ENCODE assay signal across 9 cellular contexts in genomic region chr9:37187713-37188439, GRCh38.
DNase-seq lines count a peak whose midpoint lies in the region; ATAC-seq, FAIRE-seq and TF ChIP-seq lines count a peak whose summit lies in the region.
"Had no signal": no experiment of that assay in that cellular context is flagged by ENCODE, and none has a peak within 500 bp of the region (broad histone marks: within the 10 kb centered on the region; RNA-seq: fewer than 3 reads in every experiment).

No MANE protein-coding gene starts in this region.

- FAIRE-seq in RCC 7860 (lab: Jason Lieb, UNC) (peak; percentile 66), H54 (lab: Jason Lieb, UNC) (no peak)

- CTCF ChIA-PET in activated naive CD4-positive, alpha-beta T cell treated with anti-CD3 and anti-CD28 coated beads for 36 hours (lab: Charles Lee): no interaction called here
- CTCF ChIA-PET in Calu3 (lab: Charles Lee): no interaction called here

- no peaks in the 10 kb centered on the region for H3K27me3 Mint-ChIP-seq in activated naive CD4-positive, alpha-beta T cell treated with anti-CD3 and anti-CD28 coated beads for 36 hours (ENCODE audit: low read depth)
- H3K27me3 Mint-ChIP-seq in stimulated activated memory B cell treated with anti-CD40 and anti-IgM and Interleukin-4, amounts not matched to agents 10 μg/mL and 1 μg/mL and 100 μg/mL, for 72 hours: no peaks in the 10 kb centered on the region
- no peaks in the 10 kb centered on the region for H3K27me3 Mint-ChIP-seq in Calu3 (ENCODE audit: unreplicated experiment)

- no TSS peak for BruUV-seq in Calu3 (replicated peaks; lab: Mats Ljungman, UMichigan)

- TF ChIP-seq POLR2A in H54 (IDR thresholded peaks at IDR 0.05; ENCODE audit: low read depth, low read length): no peak

- H3K36me3 Mint-ChIP-seq in activated naive CD4-positive, alpha-beta T cell treated with anti-CD3 and anti-CD28 coated beads for 36 hours (ENCODE audit: low read depth): peaks cover 34% of the 10 kb centered on the region
- H3K36me3 Mint-ChIP-seq in stimulated activated memory B cell treated with anti-CD40 and anti-IgM and Interleukin-4, amounts not matched to agents 10 μg/mL and 1 μg/mL and 100 μg/mL, for 72 hours: peaks cover 50% of the 10 kb centered on the region
- no peaks in the 10 kb centered on the region for H3K36me3 Mint-ChIP-seq in Calu3 (ENCODE audit: insufficient read depth, unreplicated experiment)

- peak; percentile 84 for ATAC-seq in HG02852 (IDR thresholded peaks at IDR 0.05; ENCODE audit: unreplicated experiment)
- ATAC-seq in stimulated activated memory B cell treated with anti-CD40 and anti-IgM and Interleukin-4, amounts not matched to agents 10 μg/mL and 1 μg/mL and 100 μg/mL, for 72 hours: peak; percentile 92

- H3K27ac Mint-ChIP-seq in activated naive CD4-positive, alpha-beta T cell treated with anti-CD3 and anti-CD28 coated beads for 36 hours: peak overlapping the region; percentile 85
- H3K27ac Mint-ChIP-seq in stimulated activated memory B cell treated with anti-CD40 and anti-IgM and Interleukin-4, amounts not matched to agents 10 μg/mL and 1 μg/mL and 100 μg/mL, for 72 hours: peak overlapping the region; percentile 82
- H3K27ac Mint-ChIP-seq in Calu3 (ENCODE audit: unreplicated experiment): no peak overlapping the region

- peak; percentile 18 for DNase-seq in activated naive CD4-positive, alpha-beta T cell treated with anti-CD3 and anti-CD28 coated beads for 36 hours
- DNase-seq in activated naive CD4-positive, alpha-beta T cell treated with Interleukin-2 at 50 U/mL for 16 hours: no peak
- DNase-seq in RCC 7860 (ENCODE audit: low spot score) (peak; percentile 6), H54 (ENCODE audit: insufficient read length, low spot score) (no peak), Calu3 (no peak)
- DNase-seq in stimulated activated CD8-positive, alpha-beta memory T cell treated with anti-CD3 and anti-CD28 coated beads, Interleukin-4, amount 100 ng/mL, for 48 hours: no peak
- DNase-seq: Caco-2 had no signal

- intact Hi-C loops in activated naive CD4-positive, alpha-beta T cell treated with anti-CD3 and anti-CD28 coated beads for 36 hours (cut with micrococcal nuclease): loop anchor here (1.0 to 5.0 kb wide), 7 partner anchors 9 to 279 kb away; partner anchors contain the start of genes ZBTB5 and ZCCHC7
- intact Hi-C loops in Calu3 (cut with micrococcal nuclease; ENCODE audit: unreplicated experiment): no loop called here

- H3K4me1 Mint-ChIP-seq in activated naive CD4-positive, alpha-beta T cell treated with anti-CD3 and anti-CD28 coated beads for 36 hours (ENCODE audit: low read depth): peaks cover 52% of the 10 kb centered on the region
- peaks cover 63% of the 10 kb centered on the region for H3K4me1 Mint-ChIP-seq in stimulated activated memory B cell treated with anti-CD40 and anti-IgM and Interleukin-4, amounts not matched to agents 10 μg/mL and 1 μg/mL and 100 μg/mL, for 72 hours
- H3K4me1 Mint-ChIP-seq in Calu3 (ENCODE audit: low read depth, unreplicated experiment): no peaks in the 10 kb centered on the region

- no peak for TF ChIP-seq CTCF in Calu3 (IDR thresholded peaks at IDR 0.05; ENCODE audit: unreplicated experiment)

- no peaks in the 10 kb centered on the region for H3K9me3 Mint-ChIP-seq in activated naive CD4-positive, alpha-beta T cell treated with anti-CD3 and anti-CD28 coated beads for 36 hours
- no peaks in the 10 kb centered on the region for H3K9me3 Mint-ChIP-seq in stimulated activated memory B cell treated with anti-CD40 and anti-IgM and Interleukin-4, amounts not matched to agents 10 μg/mL and 1 μg/mL and 100 μg/mL, for 72 hours
- no peaks in the 10 kb centered on the region for H3K9me3 Mint-ChIP-seq in Calu3 (ENCODE audit: low read depth, unreplicated experiment)

- H3K4me3 Mint-ChIP-seq in activated naive CD4-positive, alpha-beta T cell treated with anti-CD3 and anti-CD28 coated beads for 36 hours: no peak overlapping the region
- H3K4me3 Mint-ChIP-seq in stimulated activated memory B cell treated with anti-CD40 and anti-IgM and Interleukin-4, amounts not matched to agents 10 μg/mL and 1 μg/mL and 100 μg/mL, for 72 hours: peak overlapping the region; percentile 93
- no peak overlapping the region for H3K4me3 Mint-ChIP-seq in Calu3 (ENCODE audit: low read depth, unreplicated experiment)

Comparison
In these comparisons a context has a peak if more than half of its experiments do, and no peak if none do; other contexts are left out.
1. DNase-seq: peak in activated naive CD4-positive, alpha-beta T cell treated with anti-CD3 and anti-CD28 coated beads for 36 hours (single experiment) and RCC 7860 (single experiment); none in activated naive CD4-positive, alpha-beta T cell treated with Interleukin-2 at 50 U/mL for 16 hours (single experiment), H54 (single experiment), stimulated activated CD8-positive, alpha-beta memory T cell treated with anti-CD3 and anti-CD28 coated beads, Interleukin-4, amount 100 ng/mL, for 48 hours (single experiment) and Calu3 (single experiment).